Comparison of ENCODE assay signal across 15 cellular contexts in the genomic region with DNA sequence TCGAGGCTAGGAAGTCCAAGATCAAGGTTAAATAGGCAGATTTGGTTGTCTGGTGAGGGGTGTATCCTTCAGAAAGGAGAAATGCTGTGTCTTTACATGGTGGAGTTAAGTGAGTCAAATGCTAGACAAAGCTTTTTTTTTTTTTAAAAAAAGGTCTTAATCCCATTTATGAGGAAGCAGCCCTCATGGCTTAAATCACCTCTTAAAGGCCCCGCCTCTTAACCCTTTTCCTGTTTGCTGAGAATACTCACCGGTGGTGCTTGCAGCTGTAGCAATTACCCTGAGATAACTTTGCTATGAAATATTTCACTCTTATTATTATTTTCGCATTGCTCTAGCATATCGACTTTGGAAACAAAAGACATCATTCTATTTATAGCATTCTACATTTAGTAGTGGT.
"Had no signal": no experiment of that assay in that cellular context is flagged by ENCODE, and none has a peak within 500 bp of the region (broad histone marks: within the 10 kb centered on the region; RNA-seq: fewer than 3 reads in every experiment).

No MANE protein-coding gene starts in this region.

- H3K79me2 ChIP-seq: parathyroid adenoma had no signal

- DNase-seq: activated CD4-positive, alpha-beta T cell treated with anti-CD3 and anti-CD28 coated beads for 36 hours; activated CD8-positive, alpha-beta memory T cell treated with anti-CD3 and anti-CD28 coated beads, Interleukin-2, amount 50 U/mL, for 48 hours; activated naive CD4-positive, alpha-beta T cell; dermis blood vessel endothelial cell; effector memory CD8-positive, alpha-beta T cell; foreskin melanocyte; kidney glomerular epithelial cell; left ventricle myocardium superior; mucosa of descending colon; naive thymus-derived CD4-positive, alpha-beta T cell; upper lobe of right lung had no signal

- H3K36me3 Mint-ChIP-seq: stimulated activated effector memory CD8-positive, alpha-beta T cell treated with anti-CD3 and anti-CD28 coated beads, Interleukin-12 subunit alpha, Interleukin-12 subunit beta, amount 100 ng/mL, for 72 hours had no signal

- H2AFZ ChIP-seq: parathyroid adenoma had no signal

- H3K27ac Mint-ChIP-seq: activated CD4-positive, alpha-beta T cell treated with anti-CD3 and anti-CD28 coated beads for 36 hours; effector memory CD8-positive, alpha-beta T cell; memory B cell; naive thymus-derived CD4-positive, alpha-beta T cell; stimulated activated effector memory CD8-positive, alpha-beta T cell treated with anti-CD3 and anti-CD28 coated beads, Interleukin-12 subunit alpha, Interleukin-12 subunit beta, amount 100 ng/mL, for 72 hours had no signal

- H3K4me3 Mint-ChIP-seq: activated CD4-positive, alpha-beta T cell treated with anti-CD3 and anti-CD28 coated beads for 36 hours; effector memory CD8-positive, alpha-beta T cell; memory B cell; naive thymus-derived CD4-positive, alpha-beta T cell; stimulated activated effector memory CD8-positive, alpha-beta T cell treated with anti-CD3 and anti-CD28 coated beads, Interleukin-12 subunit alpha, Interleukin-12 subunit beta, amount 100 ng/mL, for 72 hours had no signal

- H3K4me1 ChIP-seq: parathyroid adenoma, upper lobe of right lung had no signal

- H3K9me3 ChIP-seq: mucosa of descending colon, thoracic aorta, upper lobe of right lung had no signal

- H3K36me3 ChIP-seq: thoracic aorta, upper lobe of right lung had no signal

- H3K27me3 Mint-ChIP-seq: activated CD4-positive, alpha-beta T cell treated with anti-CD3 and anti-CD28 coated beads for 36 hours; memory B cell; naive thymus-derived CD4-positive, alpha-beta T cell had no signal

- H3K4me3 ChIP-seq: mucosa of descending colon, thoracic aorta, upper lobe of right lung had no signal

- H3K27me3 ChIP-seq: upper lobe of right lung had no signal

- H3K9ac ChIP-seq: parathyroid adenoma had no signal

- H3K4me1 Mint-ChIP-seq: activated CD4-positive, alpha-beta T cell treated with anti-CD3 and anti-CD28 coated beads for 36 hours; memory B cell; stimulated activated effector memory CD8-positive, alpha-beta T cell treated with anti-CD3 and anti-CD28 coated beads, Interleukin-12 subunit alpha, Interleukin-12 subunit beta, amount 100 ng/mL, for 72 hours had no signal

- H3K27ac ChIP-seq: parathyroid adenoma, thoracic aorta, upper lobe of right lung had no signal

- ATAC-seq: activated CD4-positive, alpha-beta T cell treated with anti-CD3 and anti-CD28 coated beads for 36 hours; effector memory CD8-positive, alpha-beta T cell; mucosa of descending colon; naive thymus-derived CD4-positive, alpha-beta T cell; stimulated activated effector memory CD8-positive, alpha-beta T cell treated with anti-CD3 and anti-CD28 coated beads, Interleukin-12 subunit alpha, Interleukin-12 subunit beta, amount 100 ng/mL, for 72 hours; upper lobe of right lung had no signal
